Comparison of ENCODE assay signal across 8 cellular contexts in genomic region chr13:41456768-41457588, GRCh38. TPM values are rescaled to one million over a fixed set of nuclear protein-coding genes. Genes with fewer than 3 reads are reported as not detected.
DNase-seq lines count a peak whose midpoint lies in the region; FAIRE-seq and TF ChIP-seq lines count a peak whose summit lies in the region.

A gene with protein sequence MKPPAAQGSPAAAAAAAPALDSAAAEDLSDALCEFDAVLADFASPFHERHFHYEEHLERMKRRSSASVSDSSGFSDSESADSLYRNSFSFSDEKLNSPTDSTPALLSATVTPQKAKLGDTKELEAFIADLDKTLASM (plus strand): TSS chr13:41457550. CDS start chr13:41457708, 158 bp downstream.

- CTCF ChIA-PET in HEK293T (lab: Yijun Ruan, JAX): no interaction called here

- peak; percentile 60; the same call in 1 of the 2 replicates for TF ChIP-seq POLR2A in GM12892 (IDR thresholded peaks at IDR 0.05; ENCODE audit: low read depth, low read length)
- TF ChIP-seq POLR2A in erythroblast (IDR thresholded peaks at IDR 0.05; ENCODE audit: low read length): no peak

- FAIRE-seq in GM12892 (lab: Jason Lieb, UNC): no peak

- H3K36me3 ChIP-seq in mucosa of stomach (ENCODE audit: control insufficient read depth, insufficient read depth, low read length): no peaks in the 10 kb centered on the region

- H3K9me3 ChIP-seq in mucosa of stomach (ENCODE audit: control insufficient read depth, low read length): no peaks in the 10 kb centered on the region

- peaks cover 34% of the 10 kb centered on the region for H3K27me3 ChIP-seq in mucosa of stomach (ENCODE audit: control insufficient read depth, insufficient read depth, low read length)

- peak within 1 kb of the TSS; percentile 61 for H3K9ac ChIP-seq in mucosa of stomach (ENCODE audit: low read length)

- H3K4me1 ChIP-seq in mucosa of stomach (ENCODE audit: control insufficient read depth, insufficient read depth, low read length): peaks cover 15% of the 10 kb centered on the region

- POLR2A ChIA-PET in HEK293T (lab: Yijun Ruan, JAX): no interaction called here

- peak within 1 kb of the TSS; percentile 44 for H3K4me3 ChIP-seq in mucosa of stomach (ENCODE audit: low read length)

- peak; percentile 78 for DNase-seq in GM12892 (ENCODE audit: insufficient read length)
- peak; percentile 76 for DNase-seq in HEK293T (ENCODE audit: extremely low spot score)
- DNase-seq in NCI-H446 treated with DMSO at 0.1 percent for 48 hours (lab: John Stamatoyannopoulos, UW): peak; percentile 3
- DNase-seq in activated T-cell treated with anti-CD3 and anti-CD28 coated beads for 1 hour (ENCODE audit: low read depth): peak; percentile 92
- peak; percentile 91 to 95 for DNase-seq in erythroblast (lab: John Stamatoyannopoulos, UW)
- DNase-seq in stimulated activated CD8-positive, alpha-beta memory T cell treated with anti-CD3 and anti-CD28 coated beads, Interleukin-4, amount 100 ng/mL, for 4 hours (ENCODE audit: low read depth in 2 of 2, low spot score in 1 of 2): peak; percentile 93
- DNase-seq in GM19240 (ENCODE audit: insufficient read length, low spot score): no peak

TF ChIP-seq in HEK293T, 16 proteins besides CTCF, POLR2A, EP300 and RAD21:
- TF ChIP-seq FOXK2 (IDR thresholded peaks at IDR 0.05): no peak
- TF ChIP-seq PKNOX1 (IDR thresholded peaks at IDR 0.05): no peak
- no peak for TF ChIP-seq ZNF384 (IDR thresholded peaks at IDR 0.05)
- TF ChIP-seq L3MBTL2 (conservative IDR thresholded peaks at IDR 0.05): peak; percentile 99
- no peak for TF ChIP-seq ARNT (IDR thresholded peaks at IDR 0.05)

RNA-seq across cellular contexts. Expression of the gene that starts here (rescaled TPM):
- 10.1 TPM for polyA plus RNA-seq in GM12892 (2012; ENCODE audit: missing spikeins)
